Comparison of ENCODE assay signal across 8 cellular contexts in the genomic region with DNA sequence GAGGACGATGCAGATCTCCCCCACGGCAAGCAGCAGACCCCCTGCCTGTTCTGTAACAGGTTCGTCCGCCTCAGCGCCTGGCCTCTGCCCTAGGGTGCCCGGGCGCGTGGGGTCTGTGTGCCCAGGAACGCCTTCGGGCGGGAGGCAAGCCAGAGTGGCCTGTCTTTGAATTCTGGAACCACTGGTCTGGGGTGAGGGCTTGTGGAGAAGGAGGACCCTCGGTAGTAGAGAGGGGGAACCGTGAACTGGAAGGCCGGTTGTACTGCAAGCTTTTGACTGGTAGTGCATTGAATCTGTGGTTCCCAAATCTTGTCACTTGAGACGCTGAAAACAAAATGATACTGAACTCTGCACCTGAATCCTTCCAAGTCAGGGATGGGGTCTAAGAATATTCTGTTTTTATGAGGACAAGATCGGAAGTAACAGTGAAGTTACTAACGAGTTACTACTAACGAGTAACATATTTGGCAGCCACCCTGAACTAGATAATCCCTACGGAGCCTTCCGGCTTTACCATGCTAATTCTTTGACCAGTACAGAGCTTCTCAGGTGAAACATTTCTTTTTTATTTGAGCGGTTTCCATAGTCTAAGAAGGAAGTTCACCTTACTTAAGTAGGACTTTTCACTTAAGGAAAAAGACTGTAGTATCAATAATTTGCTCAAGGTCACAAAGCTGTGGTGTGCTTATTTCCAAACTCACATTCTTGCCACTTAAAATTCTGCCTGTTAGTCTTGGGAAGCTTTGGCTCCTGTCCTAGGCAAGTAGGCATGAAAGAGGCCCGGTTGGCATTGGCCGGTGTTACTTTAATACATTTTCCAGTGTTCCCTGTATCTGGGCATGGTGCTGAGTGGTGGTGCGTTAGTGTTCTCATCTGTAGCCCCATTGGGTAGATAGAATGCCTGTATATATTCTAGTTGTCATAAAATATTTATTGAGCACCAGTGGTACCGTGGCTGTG. TPM values are rescaled to one million over a fixed set of nuclear protein-coding genes. Genes with fewer than 3 reads are reported as not detected.
DNase-seq lines count a peak whose midpoint lies in the region; ATAC-seq, FAIRE-seq and TF ChIP-seq lines count a peak whose summit lies in the region.

No MANE protein-coding gene starts in this region.

- no peak for TF ChIP-seq POLR2A in A549 (IDR thresholded peaks at IDR 0.05; ENCODE audit: low read length)
- no peak for TF ChIP-seq POLR2A in right lobe of liver (IDR thresholded peaks at IDR 0.05)

- intact Hi-C loops in right lobe of liver (cut with DNase I), result loop anchor here (10.0 kb wide), 1 partner anchor 216 kb away; no protein-coding TSS in a partner anchor
- intact Hi-C loops in tibial artery (cut with DNase I; ENCODE audit: low total_unique reads), result no loop called here

- H3K36me3 ChIP-seq in NT2/D1 (ENCODE audit: insufficient read depth, insufficient read length, low read length), result peaks cover 18% of the 10 kb centered on the region
- peaks cover 0 to 18% (median 4%) of the 10 kb centered on the region in 4 donors for H3K36me3 ChIP-seq in right lobe of liver
- H3K36me3 ChIP-seq in tibial artery, result peaks cover 4 to 12% (median 9%) of the 10 kb centered on the region in 3 donors

- H3K4me1 ChIP-seq in A549 (peaks cover 10% of the 10 kb centered on the region; the same call in 2 of the 3 replicates), NT2/D1 (ENCODE audit: insufficient read depth, insufficient read length) (no peaks in the 10 kb centered on the region), right lobe of liver (peaks cover 0 to 10% (median 3%) of the 10 kb centered on the region in 4 donors), tibial artery (peaks cover 0 to 19% (median 13%) of the 10 kb centered on the region in 4 donors)

- H3K27me3 ChIP-seq in NT2/D1 (ENCODE audit: insufficient read depth, insufficient read length), result no peaks in the 10 kb centered on the region
- no peaks in the 10 kb centered on the region for H3K27me3 ChIP-seq in right lobe of liver
- H3K27me3 ChIP-seq in tibial artery, result no peaks in the 10 kb centered on the region

- H3K27ac ChIP-seq in A549, result peak overlapping the region; percentile 96 to 97
- peak overlapping the region; percentile 75 to 90 (median 81) for H3K27ac ChIP-seq in right lobe of liver
- peak overlapping the region; percentile 85 to 87 for H3K27ac ChIP-seq in tibial artery

- TF ChIP-seq RAD21 in A549 (conservative IDR thresholded peaks at IDR 0.05 in 1 of 2, IDR thresholded peaks at IDR 0.05 in 1 of 2), result no peak

- in situ Hi-C loops in T47D (cut with HindIII; ENCODE audit: low pct_unique_long_range_greater_than_20kb, low sequenced_read_pairs), result no loop called here

- TF ChIP-seq CTCF in A549 (IDR thresholded peaks at IDR 0.05) (no peak), GM12865 (IDR thresholded peaks at IDR 0.05; ENCODE audit: insufficient read depth, low read depth, low read length, missing control alignments) (no peak), right lobe of liver (IDR thresholded peaks at IDR 0.05) (no peak), tibial artery (IDR thresholded peaks at IDR 0.05) (no peak)

- POLR2A ChIA-PET in A549 (lab: Yijun Ruan, JAX), result interaction anchor here (0.8 to 1.2 kb wide), 3 partner anchors 9 to 260 kb away, joined by 3 to 4 read pairs (median 4); no protein-coding TSS in a partner anchor

- DNase-seq in A549 (ENCODE audit: low read depth in 1 of 2, low spot score in 1 of 2) (no peak), GM12865 (ENCODE audit: low read depth) (peak; percentile 19), NT2/D1 (ENCODE audit: low read depth, low spot score) (no peak), T47D (ENCODE audit: low read depth in 1 of 2, low spot score in 1 of 2) (peak; percentile 5 to 23), right lobe of liver (no peak), tibial artery (no peak), occipital lobe (lab: John Stamatoyannopoulos, UW) (no peak)

- no peak for TF ChIP-seq EP300 in A549 (IDR thresholded peaks at IDR 0.05)

- peak overlapping the region; percentile 97 for H3K4me2 ChIP-seq in A549

- H3K4me3 ChIP-seq in A549, result peak overlapping the region; percentile 87
- H3K4me3 ChIP-seq in GM12865 (ENCODE audit: low read depth, low read length), result peak overlapping the region; percentile 84
- H3K4me3 ChIP-seq in NT2/D1 (ENCODE audit: insufficient read length, low read depth), result peak overlapping the region; percentile 84
- peak overlapping the region; percentile 87 to 97 (median 89) for H3K4me3 ChIP-seq in right lobe of liver
- H3K4me3 ChIP-seq in tibial artery, result peak overlapping the region; percentile 76 to 90

- CTCF ChIA-PET in A549 (lab: Yijun Ruan, JAX), result interaction anchor here (1.2 to 1.8 kb wide), 4 partner anchors 9 to 221 kb away, joined by 3 to 8 read pairs (median 6); no protein-coding TSS in a partner anchor

- peak overlapping the region; percentile 92 for H3K9ac ChIP-seq in NT2/D1 (ENCODE audit: insufficient read length, low read depth)

- H3K9me3 ChIP-seq in A549 (no peaks in the 10 kb centered on the region), NT2/D1 (ENCODE audit: insufficient read depth, low read length) (no peaks in the 10 kb centered on the region), right lobe of liver (no peaks in the 10 kb centered on the region), tibial artery (no peaks in the 10 kb centered on the region)

- ATAC-seq in A549 (peak in 1 of 2 experiments; percentile 58), HG02884 (IDR thresholded peaks at IDR 0.05; ENCODE audit: unreplicated experiment) (peak; percentile 11), right lobe of liver (no peak)

- no peak for FAIRE-seq in A549 (lab: Jason Lieb, UNC)

- WGBS in A549 (ENCODE audit: missing lambda C conversion rate), result 6% methylated on average over 14 of the region's 25 CpGs
- 29% methylated on average over 12 of the region's 25 CpGs for WGBS in right lobe of liver (ENCODE audit: insufficient coverage, low coverage, low lambda C conversion rate, missing lambda C conversion rate)

TF ChIP-seq in A549, 52 proteins besides CTCF, POLR2A, EP300 and RAD21:
- TF ChIP-seq MAFK (IDR thresholded peaks at IDR 0.05; ENCODE audit: partially characterized antibody), result no peak
- no peak for TF ChIP-seq ZC3H11A (IDR thresholded peaks at IDR 0.05)
- TF ChIP-seq ZSCAN20 (CRISPR knock-in tag; IDR thresholded peaks at IDR 0.05), result no peak
- TF ChIP-seq POLR2AphosphoS2 (conservative IDR thresholded peaks at IDR 0.05; ENCODE audit: low read length), result no peak
- TF ChIP-seq, protein P1, sequence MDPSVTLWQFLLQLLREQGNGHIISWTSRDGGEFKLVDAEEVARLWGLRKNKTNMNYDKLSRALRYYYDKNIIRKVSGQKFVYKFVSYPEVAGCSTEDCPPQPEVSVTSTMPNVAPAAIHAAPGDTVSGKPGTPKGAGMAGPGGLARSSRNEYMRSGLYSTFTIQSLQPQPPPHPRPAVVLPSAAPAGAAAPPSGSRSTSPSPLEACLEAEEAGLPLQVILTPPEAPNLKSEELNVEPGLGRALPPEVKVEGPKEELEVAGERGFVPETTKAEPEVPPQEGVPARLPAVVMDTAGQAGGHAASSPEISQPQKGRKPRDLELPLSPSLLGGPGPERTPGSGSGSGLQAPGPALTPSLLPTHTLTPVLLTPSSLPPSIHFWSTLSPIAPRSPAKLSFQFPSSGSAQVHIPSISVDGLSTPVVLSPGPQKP (IDR thresholded peaks at IDR 0.05; ENCODE audit: low read depth, low read length), result no peak
- no peak for TF ChIP-seq NFE2L2 (conservative IDR thresholded peaks at IDR 0.05; ENCODE audit: low read length)
- TF ChIP-seq MAZ (IDR thresholded peaks at IDR 0.05; ENCODE audit: borderline replicate concordance, low read depth, low read length), result no peak
- no peak for TF ChIP-seq TP53 (CRISPR knock-in tag; IDR thresholded peaks at IDR 0.05)
- no peak for TF ChIP-seq FOSB (CRISPR knock-in tag; IDR thresholded peaks at IDR 0.05)
- no peak for TF ChIP-seq FOXS1 (CRISPR knock-in tag; IDR thresholded peaks at IDR 0.05)
- TF ChIP-seq ESRRA (IDR thresholded peaks at IDR 0.05; ENCODE audit: borderline replicate concordance, low read length), result no peak
- TF ChIP-seq GATA3 (IDR thresholded peaks at IDR 0.05; ENCODE audit: borderline replicate concordance), result no peak
TF ChIP-seq in A549: peak in this region for 0.

RNA-seq across cellular contexts. Expression of a gene that starts 0.9 kb away (rescaled TPM):
- 40.9 and 53.9 TPM in 2 replicates for polyA plus RNA-seq in A549 (2011; rRNA removed)
- polyA plus RNA-seq in A549 (2012; cell fraction: cytosol; rRNA removed), result 19.1 and 20.3 TPM in 2 replicates
- polyA plus RNA-seq in A549 (2012; cell fraction: nucleus; rRNA removed), result 12.6 and 13.3 TPM in 2 replicates
- 32.4 to 37.2 TPM (median 34.6 TPM) in 3 replicates for polyA plus RNA-seq in A549 (2017; fragmentation: RNase III; extraction: RNeasy Plus Mini Kit Qiagen cat#74134 plus additional on column Dnase treatment)
- polyA minus RNA-seq in A549 (2011; rRNA and poly(A)+ RNA removed), result 15.7 and 22.9 TPM in 2 replicates
- total RNA-seq in right lobe of liver, result 10 to 100 TPM in 2 of 6 experiments, 1 to 10 TPM in 4; 3.4 to 11.8 (median 4.6) TPM
- 27.6 TPM for total RNA-seq in occipital lobe

RNA-seq across cellular contexts. Expression of a gene that starts 24.9 kb away (rescaled TPM):
- polyA plus RNA-seq in A549 (2011; rRNA removed), result 238 and 308 TPM in 2 replicates
- 88.0 and 98.5 TPM in 2 replicates for polyA plus RNA-seq in A549 (2012; cell fraction: cytosol; rRNA removed)
- 27.5 and 58.2 TPM in 2 replicates for polyA plus RNA-seq in A549 (2012; cell fraction: nucleus; rRNA removed)
- polyA plus RNA-seq in A549 (2017; fragmentation: RNase III; extraction: RNeasy Plus Mini Kit Qiagen cat#74134 plus additional on column Dnase treatment), result 220 to 252 TPM (median 234 TPM) in 3 replicates
- 83.7 and 110 TPM in 2 replicates for polyA minus RNA-seq in A549 (2011; rRNA and poly(A)+ RNA removed)
- 100 to 1,000 TPM in 2 of 6 experiments, 10 to 100 TPM in 4; 63.0 to 152 (median 83.3) TPM for total RNA-seq in right lobe of liver
- total RNA-seq in occipital lobe, result 6.1 TPM

Comparison
In these comparisons a context has a peak if more than half of its experiments do, and no peak if none do; other contexts are left out.
1. DNase-seq: peak in GM12865 (single experiment) and T47D (2 of 2); none in A549 (0 of 2), NT2/D1 (single experiment), right lobe of liver (0 of 3), tibial artery (0 of 2) and occipital lobe (single experiment).
2. Peak in every context shown above with its lines, with median percentiles within 50 percentile points of each other: H3K27ac ChIP-seq and H3K4me3 ChIP-seq.